ENCODE assay signal across 2 cellular contexts in genomic region chr22:26801449-26801848, GRCh38.
TF ChIP-seq lines count a peak whose summit lies in the region.

No MANE protein-coding gene starts in this region.

TF ChIP-seq in HepG2, 621 proteins besides CTCF, POLR2A, EP300 and RAD21 (continued from another document):
- TF ChIP-seq FUBP1 (CRISPR knock-in tag; IDR thresholded peaks at IDR 0.05; ENCODE audit: borderline replicate concordance), result no peak
- TF ChIP-seq ZNF629 (CRISPR knock-in tag; conservative IDR thresholded peaks at IDR 0.05), result peak; percentile 69

TF ChIP-seq in K562, 482 proteins besides CTCF, POLR2A, EP300 and RAD21 (continued from another document):
- TF ChIP-seq CTCFL (IDR thresholded peaks at IDR 0.05; ENCODE audit: borderline replicate concordance, insufficient read depth, low read depth, low read length, poor library complexity, severe bottlenecking) (no peak), ZFP36 (IDR thresholded peaks at IDR 0.05; ENCODE audit: low read depth, low read length, partially characterized antibody) (peak; percentile 8), TEAD4 (IDR thresholded peaks at IDR 0.05; ENCODE audit: low read length) (no peak), TEAD4 (CRISPR knock-in tag; IDR thresholded peaks at IDR 0.05; ENCODE audit: borderline replicate concordance) (no peak), CCNT2 (IDR thresholded peaks at IDR 0.05; ENCODE audit: borderline replicate concordance, extremely low read depth, insufficient read length, low read depth, low read length) (no peak), CCAR2 (IDR thresholded peaks at IDR 0.05; ENCODE audit: low read depth, low read length) (no peak), VEZF1 (CRISPR knock-in tag; IDR thresholded peaks at IDR 0.05) (no peak), HDAC8 (tag; IDR thresholded peaks at IDR 0.05) (no peak), HCFC1 (IDR thresholded peaks at IDR 0.05; ENCODE audit: low read depth, low read length) (no peak), CBFB (CRISPR knock-in tag; IDR thresholded peaks at IDR 0.05) (no peak), MIER1 (IDR thresholded peaks at IDR 0.05; ENCODE audit: low read depth) (no peak), ZNF316 (IDR thresholded peaks at IDR 0.05) (no peak), KDM1A (IDR thresholded peaks at IDR 0.05) (peak in 1 of 2 experiments; percentile 48; a peak in 1 of 4 replicates), PCBP2 (IDR thresholded peaks at IDR 0.05; ENCODE audit: low read depth, low read length, poor library complexity, severe bottlenecking) (no peak), COPS2 (conservative IDR thresholded peaks at IDR 0.05) (no peak), ZNF518B (CRISPR knock-in tag; IDR thresholded peaks at IDR 0.05) (no peak), ADNP (tag; IDR thresholded peaks at IDR 0.05) (peak; percentile 31; the same call in 1 of the 2 replicates), FOXO4 (CRISPR knock-in tag; IDR thresholded peaks at IDR 0.05) (no peak), HNRNPK (IDR thresholded peaks at IDR 0.05; ENCODE audit: low read depth, low read length, poor library complexity, severe bottlenecking) (no peak), JUNB (CRISPR knock-in tag; conservative IDR thresholded peaks at IDR 0.05) (no peak), ZNF431 (CRISPR knock-in tag; IDR thresholded peaks at IDR 0.05) (no peak), ATF1 (CRISPR knock-in tag; IDR thresholded peaks at IDR 0.05) (no peak), ATF1 (tag; IDR thresholded peaks at IDR 0.05) (no peak), ZNF655 (CRISPR knock-in tag; IDR thresholded peaks at IDR 0.05) (no peak), ZBTB49 (CRISPR knock-in tag; IDR thresholded peaks at IDR 0.05; ENCODE audit: borderline replicate concordance) (no peak), BCOR (IDR thresholded peaks at IDR 0.05) (peak; percentile 85), E2F6 (IDR thresholded peaks at IDR 0.05; ENCODE audit: borderline replicate concordance in 1 of 2, extremely low read depth in 1 of 2, insufficient read depth in 1 of 2, insufficient read length in 1 of 2, low read depth in 1 of 2, low read length in 1 of 2, poor library complexity in 1 of 2, severe bottlenecking in 1 of 2) (no peak)
TF ChIP-seq in K562: peak in this region for 6.
